ENCODE assay signal across 8 cellular contexts in genomic region chr4:15002659-15003440, GRCh38. TPM values are rescaled to one million over a fixed set of nuclear protein-coding genes. Genes with fewer than 3 reads are reported as not detected.
A peak's percentile ranks its signal among the peaks of the same experiment; 100 is the strongest.
DNase-seq lines count a peak whose midpoint lies in the region; ATAC-seq and TF ChIP-seq lines count a peak whose summit lies in the region.

No MANE protein-coding gene starts in this region.

- H3K4me1 Mint-ChIP-seq in endodermal cell: peaks cover 16% of the 10 kb centered on the region
- peaks cover 22% of the 10 kb centered on the region for H3K4me1 Mint-ChIP-seq in mesothelial cell of epicardium

- H3K4me1 ChIP-seq in endodermal cell (ENCODE audit: control insufficient read depth, insufficient read depth, low read length): no peaks in the 10 kb centered on the region

- ATAC-seq in GM19043 (IDR thresholded peaks at IDR 0.05; ENCODE audit: low read depth, unreplicated experiment) (peak; percentile 15), HG03354 (IDR thresholded peaks at IDR 0.05; ENCODE audit: poor library complexity, severe bottlenecking, unreplicated experiment) (peak; percentile 30)

- TF ChIP-seq CTCF in endodermal cell (conservative IDR thresholded peaks at IDR 0.05) (no peak), mesothelial cell of epicardium (IDR thresholded peaks at IDR 0.05; ENCODE audit: unreplicated experiment) (no peak)

- peaks cover 4% of the 10 kb centered on the region for H3K36me3 ChIP-seq in endodermal cell (ENCODE audit: control insufficient read depth, insufficient read depth, low read length)

- H3K27ac ChIP-seq in endodermal cell (ENCODE audit: low read depth, low read length): peak overlapping the region; percentile 88

- H3K27me3 Mint-ChIP-seq in endodermal cell (ENCODE audit: insufficient read depth): peaks cover 8% of the 10 kb centered on the region
- peaks cover 11% of the 10 kb centered on the region for H3K27me3 Mint-ChIP-seq in mesothelial cell of epicardium (ENCODE audit: low read depth)

- H3K4me3 Mint-ChIP-seq in endodermal cell (peak overlapping the region; percentile 75), mesothelial cell of epicardium (peak overlapping the region; percentile 78)

- H3K36me3 Mint-ChIP-seq in endodermal cell (ENCODE audit: low read depth) (peaks cover 2% of the 10 kb centered on the region), mesothelial cell of epicardium (no peaks in the 10 kb centered on the region)

- 0% methylated on average over 21 to 81 of the region's 81 CpGs for WGBS in endodermal cell (ENCODE audit: insufficient coverage in 1 of 2, insufficient read length in 1 of 2), 2 experiments

- H3K9me3 Mint-ChIP-seq in endodermal cell (no peaks in the 10 kb centered on the region), mesothelial cell of epicardium (no peaks in the 10 kb centered on the region)

- DNase-seq in AG20443 (ENCODE audit: low spot score) (peak; percentile 73), NOMO-1 treated with dmso at 0.1 percent for 144 hours (lab: John Stamatoyannopoulos, UW; ENCODE audit: unreplicated experiment) (peak; percentile 71), endodermal cell (peak; percentile 87), mesothelial cell of epicardium (ENCODE audit: low spot score in 2 of 2, unreplicated experiment in 2 of 2) (peak; percentile 38 to 70)
- DNase-seq in activated CD8-positive, alpha-beta memory T cell treated with anti-CD3 and anti-CD28 coated beads, Interleukin-2, amount 50 U/mL, for 24 hours (ENCODE audit: extremely low read depth): peak; percentile 34
- peak; percentile 56 to 70 for DNase-seq in stimulated activated CD8-positive, alpha-beta memory T cell treated with anti-CD3 and anti-CD28 coated beads, Interleukin-15, amount 100 ng/mL, for 48 hours (ENCODE audit: low read depth in 2 of 2)

- H3K9ac ChIP-seq in endodermal cell (ENCODE audit: extremely low read depth, low read length, poor library complexity, severe bottlenecking): peak overlapping the region; percentile 20

- H3K4me3 ChIP-seq in endodermal cell (ENCODE audit: low read length): peak overlapping the region; percentile 95

- H3K27me3 ChIP-seq in endodermal cell (ENCODE audit: control insufficient read depth, insufficient read depth, low read length, poor library complexity, severe bottlenecking): peaks cover 16% of the 10 kb centered on the region

- H3K27ac Mint-ChIP-seq in endodermal cell (peak overlapping the region; percentile 80), mesothelial cell of epicardium (peak overlapping the region; percentile 86)

- no peaks in the 10 kb centered on the region for H3K9me3 ChIP-seq in endodermal cell (ENCODE audit: control insufficient read depth, low read length)

RNA-seq across cellular contexts. Expression of gene CPEB2, which starts 0.6 kb away (rescaled TPM):
- total RNA-seq in endodermal cell (1 to 10 TPM; 4.8 to 8.6 TPM), mesothelial cell of epicardium (4.1 to 5.3 TPM (median 4.8 TPM) in 3 replicates)
- polyA plus RNA-seq in endodermal cell (2013, experiment 1 of 2): 4.3 TPM
- polyA plus RNA-seq in endodermal cell (2013, experiment 2 of 2): 3.4 TPM

Comparison
In these comparisons a context has a peak if more than half of its experiments do, and no peak if none do; other contexts are left out.
1. Peak in every context shown above with its lines: DNase-seq, ATAC-seq, H3K4me3 ChIP-seq and H3K27ac ChIP-seq.
2. DNase-seq: peak in every context shown above with its lines; median percentile 87 in endodermal cell; 73 in AG20443; 71 in NOMO-1 treated with dmso at 0.1 percent for 144 hours; 63 in stimulated activated CD8-positive, alpha-beta memory T cell treated with anti-CD3 and anti-CD28 coated beads, Interleukin-15, amount 100 ng/mL, for 48 hours; 54 in mesothelial cell of epicardium; 34 in activated CD8-positive, alpha-beta memory T cell treated with anti-CD3 and anti-CD28 coated beads, Interleukin-2, amount 50 U/mL, for 24 hours.